Comparison of ENCODE assay signal across 8 cellular contexts in the genomic region with DNA sequence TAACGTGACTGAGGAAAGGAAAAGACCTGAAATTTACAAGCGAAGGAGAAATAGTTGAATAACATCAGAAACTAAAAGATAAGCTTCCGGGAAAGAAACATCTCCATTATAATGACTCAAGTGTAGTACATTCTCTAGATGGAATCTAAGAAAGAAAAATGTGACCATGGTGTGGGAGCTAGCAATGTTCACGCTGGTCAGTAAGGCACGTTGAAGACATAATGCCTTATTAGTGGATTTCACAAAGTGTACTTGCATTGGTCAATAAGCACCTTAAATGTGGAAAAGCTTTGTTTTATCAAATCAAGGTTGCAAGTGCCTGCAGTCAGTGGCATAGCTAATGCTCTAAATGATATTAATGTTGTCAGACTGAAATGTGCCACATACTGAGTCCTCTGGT. TPM values are rescaled to one million over a fixed set of nuclear protein-coding genes. Genes with fewer than 3 reads are reported as not detected.
DNase-seq lines count a peak whose midpoint lies in the region; ATAC-seq and TF ChIP-seq lines count a peak whose summit lies in the region.

No MANE protein-coding gene starts in this region.

- TF ChIP-seq CTCF in AG09309 (IDR thresholded peaks at IDR 0.05; ENCODE audit: control insufficient read depth, insufficient read depth, low read depth, low read length, missing control alignments) (no peak), KMS-11 (conservative IDR thresholded peaks at IDR 0.05; ENCODE audit: low read depth, low read length) (no peak), natural killer cell (IDR thresholded peaks at IDR 0.05) (no peak)

- no peak overlapping the region for H3K9ac ChIP-seq in KMS-11

- H3K9me3 ChIP-seq in ectodermal cell (ENCODE audit: control insufficient read depth, low read length), result no peaks in the 10 kb centered on the region

- no peaks in the 10 kb centered on the region for H3K79me2 ChIP-seq in KMS-11 (ENCODE audit: insufficient read depth, low read depth)

- no peaks in the 10 kb centered on the region for H3K36me3 Mint-ChIP-seq in natural killer cell

- peaks cover 14 to 25% of the 10 kb centered on the region in 2 donors for H3K4me1 Mint-ChIP-seq in natural killer cell

- no peak overlapping the region for H3K27ac Mint-ChIP-seq in natural killer cell

- peaks cover 25% of the 10 kb centered on the region for H3K4me1 ChIP-seq in KMS-11 (ENCODE audit: low read depth, poor library complexity, severe bottlenecking)
- H3K4me1 ChIP-seq in ectodermal cell (ENCODE audit: control insufficient read depth, insufficient read depth, low read length), result peaks cover 19% of the 10 kb centered on the region

- intact Hi-C loops in natural killer cell (cut with micrococcal nuclease), result no loop called here

- peak overlapping the region; percentile 85 for H3K4me3 Mint-ChIP-seq in natural killer cell

- H3K27ac ChIP-seq in KMS-11 (no peak overlapping the region), ectodermal cell (ENCODE audit: insufficient read depth, low read depth, low read length, poor library complexity, severe bottlenecking) (no peak overlapping the region)

- peaks cover 8% of the 10 kb centered on the region; the same call in 1 of the 2 replicates for H4K20me1 ChIP-seq in KMS-11 (ENCODE audit: insufficient read depth)

- H3K9me3 Mint-ChIP-seq in natural killer cell, result no peaks in the 10 kb centered on the region

- no peak for ATAC-seq in natural killer cell
- ATAC-seq in HG03457 (IDR thresholded peaks at IDR 0.05; ENCODE audit: unreplicated experiment), result no peak
- ATAC-seq in GM21360 (IDR thresholded peaks at IDR 0.05; ENCODE audit: unreplicated experiment), result no peak
- no peak for ATAC-seq in HG03521 (IDR thresholded peaks at IDR 0.05; ENCODE audit: unreplicated experiment)

- H3K36me3 ChIP-seq in KMS-11 (ENCODE audit: insufficient read depth), result no peaks in the 10 kb centered on the region
- no peaks in the 10 kb centered on the region for H3K36me3 ChIP-seq in ectodermal cell (ENCODE audit: control insufficient read depth, insufficient read depth, low read length)

- DNase-seq in AG09309 (ENCODE audit: low read depth), result no peak
- no peak for DNase-seq in natural killer cell
- no peak for DNase-seq in AML-193 (lab: John Stamatoyannopoulos, UW)

- peak overlapping the region; percentile 97 for H3K4me2 ChIP-seq in KMS-11

- 0 to 1% methylated on average over 2 to 5 of the region's 5 CpGs for WGBS in ectodermal cell, 2 experiments

- H3K27me3 Mint-ChIP-seq in natural killer cell (ENCODE audit: low read depth in 2 of 2), result peaks cover 33 to 53% of the 10 kb centered on the region in 2 donors

- H3K4me3 ChIP-seq in AG09309 (ENCODE audit: control insufficient read depth, low read depth, low read length) (peak overlapping the region; percentile 66; the same call in 1 of the 2 replicates), KMS-11 (IDR thresholded peaks at IDR 0.05; ENCODE audit: insufficient read depth, low read depth, low read length) (no peak overlapping the region), ectodermal cell (ENCODE audit: insufficient read depth, low read depth, low read length) (peak overlapping the region; percentile 65)

- H3K27me3 ChIP-seq in KMS-11 (ENCODE audit: insufficient read depth, low read depth) (peaks cover 12% of the 10 kb centered on the region), ectodermal cell (ENCODE audit: control insufficient read depth, insufficient read depth, low read length, poor library complexity, severe bottlenecking) (peaks cover 13% of the 10 kb centered on the region)

- H2AFZ ChIP-seq in KMS-11 (ENCODE audit: low read depth), result peak overlapping the region; percentile 74; the same call in 1 of the 2 replicates

RNA-seq across cellular contexts. Expression of a gene that starts 2.8 kb away (rescaled TPM):
- polyA plus RNA-seq in ectodermal cell (2013, experiment 1 of 4), result 32.7 TPM
- 33.8 TPM for polyA plus RNA-seq in ectodermal cell (2013, experiment 2 of 4)
- 25.0 TPM for polyA plus RNA-seq in ectodermal cell (2013, experiment 3 of 4)
- polyA plus RNA-seq in ectodermal cell (2013, experiment 4 of 4), result 28.8 TPM
- total RNA-seq in natural killer cell, result 10 to 100 TPM in 1 of 3 donors, 1 to 10 TPM in 2; 2.6 to 11.6 (median 4.1) TPM
